Comparison of ENCODE assay signal across 14 cellular contexts in genomic region chr7:78377532-78377931, GRCh38.
"Had no signal": no experiment of that assay in that cellular context is flagged by ENCODE, and none has a peak within 500 bp of the region (broad histone marks: within the 10 kb centered on the region; RNA-seq: fewer than 3 reads in every experiment).

No MANE protein-coding gene starts in this region.

- H3K9me3 Mint-ChIP-seq: activated CD4-positive, alpha-beta memory T cell treated with anti-CD3 and anti-CD28 coated beads for 36 hours; activated naive CD8-positive, alpha-beta T cell treated with anti-CD3 and anti-CD28 coated beads for 36 hours had no signal

- H3K9me3 ChIP-seq: left lung, suprapubic skin had no signal

- H3K27me3 ChIP-seq: left lung, suprapubic skin had no signal

- FAIRE-seq: endothelial cell of umbilical vein, keratinocyte had no signal

- H3K4me3 ChIP-seq: left lung, suprapubic skin had no signal

- H3K36me3 ChIP-seq: left lung, suprapubic skin had no signal

- H3K36me3 Mint-ChIP-seq: activated CD4-positive, alpha-beta memory T cell treated with anti-CD3 and anti-CD28 coated beads for 36 hours; activated naive CD8-positive, alpha-beta T cell treated with anti-CD3 and anti-CD28 coated beads for 36 hours; memory B cell had no signal

- ATAC-seq: activated T-cell treated with anti-CD3 and anti-CD28 coated beads, Interleukin-2, amount 50 U/mL, for 4 hours; left lung; stimulated activated naive CD8-positive, alpha-beta T cell treated with anti-CD3 and anti-CD28 coated beads, Interleukin-15, Interleukin-2, amounts not matched to agents 100 U/mL and 50 U/mL, for 24 hours had no signal

- DNase-seq: activated CD4-positive, alpha-beta memory T cell treated with anti-CD3 and anti-CD28 coated beads for 36 hours; activated CD4-positive, alpha-beta T cell treated with anti-CD3 and anti-CD28 coated beads for 1 hour; activated effector memory CD4-positive, alpha-beta T cell treated with anti-CD3 and anti-CD28 coated beads, Interleukin-2, amount 50 U/mL, for 16 hours; activated naive CD8-positive, alpha-beta T cell treated with anti-CD3 and anti-CD28 coated beads for 36 hours; activated T-cell treated with anti-CD3 and anti-CD28 coated beads, Interleukin-2, amount 50 U/mL, for 4 hours; foreskin melanocyte; left lung; stimulated activated CD4-positive, alpha-beta T cell treated with anti-CD3 and anti-CD28 coated beads, Interleukin-2, amount 100 ng/mL, for 48 hours; stimulated activated naive CD8-positive, alpha-beta T cell treated with anti-CD3 and anti-CD28 coated beads, Interleukin-15, Interleukin-2, amounts not matched to agents 100 U/mL and 50 U/mL, for 24 hours had no signal

- H3K27ac Mint-ChIP-seq: activated CD4-positive, alpha-beta memory T cell treated with anti-CD3 and anti-CD28 coated beads for 36 hours; activated naive CD8-positive, alpha-beta T cell treated with anti-CD3 and anti-CD28 coated beads for 36 hours; memory B cell; nephron had no signal

- H3K27me3 Mint-ChIP-seq: activated CD4-positive, alpha-beta memory T cell treated with anti-CD3 and anti-CD28 coated beads for 36 hours; activated naive CD8-positive, alpha-beta T cell treated with anti-CD3 and anti-CD28 coated beads for 36 hours; memory B cell had no signal

- H3K27ac ChIP-seq: left lung, suprapubic skin had no signal

- H3K4me1 ChIP-seq: left lung, suprapubic skin had no signal

- H3K4me1 Mint-ChIP-seq: activated naive CD8-positive, alpha-beta T cell treated with anti-CD3 and anti-CD28 coated beads for 36 hours; memory B cell; nephron had no signal

- H3K4me3 Mint-ChIP-seq: activated CD4-positive, alpha-beta memory T cell treated with anti-CD3 and anti-CD28 coated beads for 36 hours; activated naive CD8-positive, alpha-beta T cell treated with anti-CD3 and anti-CD28 coated beads for 36 hours; activated T-cell treated with anti-CD3 and anti-CD28 coated beads, Interleukin-2, amount 50 U/mL, for 4 hours; memory B cell; nephron had no signal
